Comparison of ENCODE assay signal across 16 cellular contexts in the genomic region with DNA sequence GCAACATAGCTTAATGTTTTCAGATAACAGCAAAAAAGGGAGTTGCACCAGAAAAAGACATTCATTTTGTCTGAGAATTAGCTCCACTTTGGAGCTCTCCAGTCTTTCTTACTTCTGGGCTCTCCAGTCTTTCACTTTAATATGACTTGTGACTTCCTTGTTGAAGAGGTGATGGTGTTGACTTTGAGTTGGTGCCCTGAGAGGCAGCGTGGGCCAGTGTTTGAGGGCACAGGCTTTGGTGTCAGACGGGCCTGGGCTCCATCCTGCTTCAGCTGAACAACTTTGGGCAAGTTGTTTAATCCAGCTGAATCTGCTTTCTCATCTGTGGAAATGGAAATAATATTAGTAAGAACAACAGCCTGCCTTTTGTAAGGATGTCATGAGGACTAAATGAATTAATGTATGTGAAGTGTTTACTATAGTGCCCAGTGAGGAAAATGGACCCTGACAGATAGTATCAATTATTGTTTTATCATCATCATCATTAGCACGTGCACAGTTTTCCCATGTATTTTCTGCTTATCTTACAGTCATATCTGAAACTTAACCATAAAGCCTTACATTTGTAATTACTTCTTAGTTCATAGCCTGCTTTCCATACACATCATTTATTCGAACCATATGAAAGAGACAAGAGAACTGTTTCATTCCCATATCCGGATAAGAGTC.
DNase-seq lines count a peak whose midpoint lies in the region; ATAC-seq and TF ChIP-seq lines count a peak whose summit lies in the region.
"Had no signal": no experiment of that assay in that cellular context is flagged by ENCODE, and none has a peak within 500 bp of the region (broad histone marks: within the 10 kb centered on the region; RNA-seq: fewer than 3 reads in every experiment).

No MANE protein-coding gene starts in this region.

- no peaks in the 10 kb centered on the region for H3K9me3 Mint-ChIP-seq in activated CD4-positive, alpha-beta memory T cell treated with anti-CD3 and anti-CD28 coated beads, Interleukin-2, amount 10 ng/mL, durations not matched to agents 7 days and 5 days
- H3K9me3 Mint-ChIP-seq: CD4-positive, CD25-positive, alpha-beta regulatory T cell; HFFc6 had no signal

- peaks cover 24% of the 10 kb centered on the region for H3K36me3 Mint-ChIP-seq in activated CD4-positive, alpha-beta memory T cell treated with anti-CD3 and anti-CD28 coated beads, Interleukin-2, amount 10 ng/mL, durations not matched to agents 7 days and 5 days (ENCODE audit: low read depth)

- intact Hi-C loops in left lung (cut with DNase I) (no loop called here), upper lobe of right lung (cut with DNase I) (no loop called here)

- H3K4me3 ChIP-seq in left lung (no peak overlapping the region), upper lobe of right lung (no peak overlapping the region)
- H3K4me3 ChIP-seq: BLaER1 treated with 17β-estradiol and CSF1 and Interleukin-3, amounts not matched to agents 10 nM and 100 nM had no signal

- H3K27ac ChIP-seq in angular gyrus (ENCODE audit: low read depth, low read length) (peak overlapping the region; percentile 93), left lung (no peak overlapping the region), upper lobe of right lung (no peak overlapping the region)
- H3K27ac ChIP-seq: 22Rv1; BLaER1 treated with 17β-estradiol and CSF1 and Interleukin-3, amounts not matched to agents 10 nM and 100 nM; HL-60 had no signal

- no peaks in the 10 kb centered on the region for H3K27me3 Mint-ChIP-seq in activated CD4-positive, alpha-beta memory T cell treated with anti-CD3 and anti-CD28 coated beads, Interleukin-2, amount 10 ng/mL, durations not matched to agents 7 days and 5 days
- H3K27me3 Mint-ChIP-seq: CD4-positive, CD25-positive, alpha-beta regulatory T cell had no signal

- ATAC-seq in left lung (peak; percentile 81), upper lobe of right lung (peak; percentile 53), HG03571 (IDR thresholded peaks at IDR 0.05; ENCODE audit: unreplicated experiment) (no peak)

- DNase-seq in NCI-H82 treated with DMSO at 0.1 percent for 48 hours (lab: John Stamatoyannopoulos, UW; ENCODE audit: unreplicated experiment), result peak; percentile 4
- DNase-seq in NCI-H82 (lab: John Stamatoyannopoulos, UW), result no peak
- no peak for DNase-seq in left lung
- DNase-seq in upper lobe of right lung, result no peak
- no peak for DNase-seq in activated CD4-positive, alpha-beta memory T cell treated with anti-CD3 and anti-CD28 coated beads, Interleukin-2, amount 10 ng/mL, durations not matched to agents 7 days and 5 days
- no peak for DNase-seq in activated CD4-positive, alpha-beta T cell treated with anti-CD3 and anti-CD28 coated beads for 4 hours
- DNase-seq: AML-193; CD4-positive, CD25-positive, alpha-beta regulatory T cell; DMS 273 treated with DMSO at 0.1 percent for 48 hours; HCEC 1CT; HFFc6 had no signal

- no peaks in the 10 kb centered on the region for H3K4me1 Mint-ChIP-seq in activated CD4-positive, alpha-beta memory T cell treated with anti-CD3 and anti-CD28 coated beads, Interleukin-2, amount 10 ng/mL, durations not matched to agents 7 days and 5 days

- POLR2A ChIA-PET in activated CD4-positive, alpha-beta memory T cell treated with anti-CD3 and anti-CD28 coated beads, Interleukin-2, amount 10 ng/mL, durations not matched to agents 7 days and 5 days (lab: Charles Lee), result interaction anchor here (0.7 kb wide), 1 partner anchor 107 kb away, joined by 3 read pairs; no protein-coding TSS in a partner anchor

- H3K4me3 Mint-ChIP-seq in activated CD4-positive, alpha-beta memory T cell treated with anti-CD3 and anti-CD28 coated beads, Interleukin-2, amount 10 ng/mL, durations not matched to agents 7 days and 5 days, result no peak overlapping the region
- H3K4me3 Mint-ChIP-seq: CD4-positive, CD25-positive, alpha-beta regulatory T cell; HFFc6 had no signal

- TF ChIP-seq CTCF in left lung (IDR thresholded peaks at IDR 0.05), result no peak
- no peak for TF ChIP-seq CTCF in upper lobe of right lung (IDR thresholded peaks at IDR 0.05)

- H3K36me3 ChIP-seq in left lung, result peaks cover 0 to 61% of the 10 kb centered on the region in 2 donors
- peaks cover 41% of the 10 kb centered on the region for H3K36me3 ChIP-seq in upper lobe of right lung

- H3K27me3 ChIP-seq in left lung (no peaks in the 10 kb centered on the region), upper lobe of right lung (no peaks in the 10 kb centered on the region)
- H3K27me3 ChIP-seq: BLaER1 treated with 17β-estradiol and CSF1 and Interleukin-3, amounts not matched to agents 10 nM and 100 nM had no signal

- H3K9me3 ChIP-seq in left lung, result peaks cover 0 to 2% of the 10 kb centered on the region in 2 donors
- no peaks in the 10 kb centered on the region for H3K9me3 ChIP-seq in upper lobe of right lung

- H3K27ac Mint-ChIP-seq in activated CD4-positive, alpha-beta memory T cell treated with anti-CD3 and anti-CD28 coated beads, Interleukin-2, amount 10 ng/mL, durations not matched to agents 7 days and 5 days, result no peak overlapping the region
- H3K27ac Mint-ChIP-seq: HFFc6 had no signal

- CTCF ChIA-PET in activated CD4-positive, alpha-beta memory T cell treated with anti-CD3 and anti-CD28 coated beads, Interleukin-2, amount 10 ng/mL, durations not matched to agents 7 days and 5 days (lab: Charles Lee), result no interaction called here

- H3K4me1 ChIP-seq in left lung (no peaks in the 10 kb centered on the region), upper lobe of right lung (no peaks in the 10 kb centered on the region)
- H3K4me1 ChIP-seq: BLaER1 treated with 17β-estradiol and CSF1 and Interleukin-3, amounts not matched to agents 10 nM and 100 nM had no signal
